ENCODE assay signal across 24 cellular contexts in genomic region chr5:17374157-17374556, GRCh38.
DNase-seq lines count a peak whose midpoint lies in the region; ATAC-seq and TF ChIP-seq lines count a peak whose summit lies in the region.
"Had no signal": no experiment of that assay in that cellular context is flagged by ENCODE, and none has a peak within 500 bp of the region (broad histone marks: within the 10 kb centered on the region; RNA-seq: fewer than 3 reads in every experiment).

No MANE protein-coding gene starts in this region.

- peaks cover 22% of the 10 kb centered on the region for H3K4me1 Mint-ChIP-seq in neural progenitor cell
- no peaks in the 10 kb centered on the region for H3K4me1 Mint-ChIP-seq in activated CD4-positive, alpha-beta T cell treated with anti-CD3 and anti-CD28 coated beads for 36 hours
- H3K4me1 Mint-ChIP-seq in MCF 10A (ENCODE audit: insufficient read depth, unreplicated experiment): peaks cover 24% of the 10 kb centered on the region
- H3K4me1 Mint-ChIP-seq: CD4-positive, CD25-positive, alpha-beta regulatory T cell had no signal

- TF ChIP-seq CTCF in OCI-LY7 (conservative IDR thresholded peaks at IDR 0.05; ENCODE audit: low read length) (no peak), neural progenitor cell (IDR thresholded peaks at IDR 0.05) (no peak), MCF 10A (IDR thresholded peaks at IDR 0.05; ENCODE audit: unreplicated experiment) (no peak), stomach (IDR thresholded peaks at IDR 0.05) (no peak)

- peak; percentile 29 for DNase-seq in H4 (ENCODE audit: low spot score)
- DNase-seq in OCI-LY7 (ENCODE audit: low spot score): no peak
- peak; percentile 13 for DNase-seq in dermis blood vessel endothelial cell
- no peak for DNase-seq in neural progenitor cell (ENCODE audit: low spot score)
- DNase-seq in activated CD4-positive, alpha-beta T cell treated with anti-CD3 and anti-CD28 coated beads for 36 hours: no peak
- DNase-seq in MCF 10A (ENCODE audit: unreplicated experiment): no peak
- no peak for DNase-seq in DMS 273 (lab: John Stamatoyannopoulos, UW; ENCODE audit: unreplicated experiment)
- DNase-seq in stomach: no peak
- DNase-seq: activated CD4-positive, alpha-beta T cell treated with anti-CD3 and anti-CD28 coated beads, Interleukin-2, amount 50 U/mL, for 48 hours; activated CD8-positive, alpha-beta memory T cell treated with anti-CD3 and anti-CD28 coated beads, Interleukin-2, amount 50 U/mL, for 48 hours; CD4-positive, CD25-positive, alpha-beta regulatory T cell; head of caudate nucleus; HFFc6; NCI-H1105 treated with DMSO at 0.1 percent for 48 hours; NCI-H2081; NCI-H82; RPMI8226; T-helper 9 cell had no signal

- H3K4me2 ChIP-seq in OCI-LY7 (ENCODE audit: low read length) (peak overlapping the region; percentile 45; the same call in 1 of the 2 replicates), neural progenitor cell (peak overlapping the region; percentile 12)

- H3K9me3 Mint-ChIP-seq in neural progenitor cell (no peaks in the 10 kb centered on the region), MCF 10A (ENCODE audit: unreplicated experiment) (no peaks in the 10 kb centered on the region)
- H3K9me3 Mint-ChIP-seq in activated CD4-positive, alpha-beta T cell treated with anti-CD3 and anti-CD28 coated beads for 36 hours (ENCODE audit: low read depth): peaks cover 8% of the 10 kb centered on the region
- H3K9me3 Mint-ChIP-seq: HFFc6, WTC11 had no signal

- peaks cover 18% of the 10 kb centered on the region for H3K4me1 ChIP-seq in OCI-LY7 (ENCODE audit: insufficient read depth, low read length, poor library complexity, severe bottlenecking)
- H3K4me1 ChIP-seq in neural progenitor cell: peaks cover 24% of the 10 kb centered on the region
- H3K4me1 ChIP-seq in stomach: no peaks in the 10 kb centered on the region

- H3K36me3 ChIP-seq in OCI-LY7 (ENCODE audit: insufficient read depth, low read length) (no peaks in the 10 kb centered on the region), neural progenitor cell (no peaks in the 10 kb centered on the region), stomach (no peaks in the 10 kb centered on the region)
- H3K36me3 ChIP-seq: thoracic aorta had no signal

- no peak overlapping the region for H3K9ac ChIP-seq in neural progenitor cell

- TF ChIP-seq EP300 in stomach (IDR thresholded peaks at IDR 0.05): no peak

- intact Hi-C loops in OCI-LY7 (cut with micrococcal nuclease; ENCODE audit: unreplicated experiment): loop anchor here (5.0 kb wide), 1 partner anchor 78 kb away; no protein-coding TSS in a partner anchor
- intact Hi-C loops in activated CD4-positive, alpha-beta T cell treated with anti-CD3 and anti-CD28 coated beads for 36 hours (cut with DNase I, micrococcal nuclease): no loop called here
- intact Hi-C loops in MCF 10A (cut with micrococcal nuclease): no loop called here
- intact Hi-C loops in stomach (cut with DNase I; ENCODE audit: low total_unique reads): no loop called here

- no peak for ATAC-seq in activated CD4-positive, alpha-beta T cell treated with anti-CD3 and anti-CD28 coated beads for 36 hours
- ATAC-seq: left lobe of liver had no signal

- H3K9me3 ChIP-seq in OCI-LY7 (ENCODE audit: low read length) (no peaks in the 10 kb centered on the region; the same call in 1 of the 2 replicates), neural progenitor cell (ENCODE audit: low read depth) (no peaks in the 10 kb centered on the region), stomach (no peaks in the 10 kb centered on the region)
- H3K9me3 ChIP-seq: thoracic aorta had no signal

- POLR2A ChIA-PET in OCI-LY7 (lab: Charles Lee): interaction anchor here (0.5 to 1.2 kb wide), 2 partner anchors 18 to 104 kb away, joined by 3 to 4 read pairs; no protein-coding TSS in a partner anchor
- POLR2A ChIA-PET in activated CD4-positive, alpha-beta T cell treated with anti-CD3 and anti-CD28 coated beads for 36 hours (lab: Charles Lee): no interaction called here
- POLR2A ChIA-PET in MCF 10A (lab: Yijun Ruan, JAX): no interaction called here

- no peaks in the 10 kb centered on the region for H3K79me2 ChIP-seq in OCI-LY7 (ENCODE audit: insufficient read depth, low read depth, low read length)
- no peaks in the 10 kb centered on the region for H3K79me2 ChIP-seq in neural progenitor cell (ENCODE audit: low read depth)

- H2AFZ ChIP-seq in OCI-LY7 (ENCODE audit: low read length) (peak overlapping the region; percentile 50), neural progenitor cell (replicated peaks) (peak overlapping the region; percentile 96)

- H3K27ac Mint-ChIP-seq in neural progenitor cell: peak overlapping the region; percentile 82
- no peak overlapping the region for H3K27ac Mint-ChIP-seq in activated CD4-positive, alpha-beta T cell treated with anti-CD3 and anti-CD28 coated beads for 36 hours
- no peak overlapping the region for H3K27ac Mint-ChIP-seq in MCF 10A (ENCODE audit: low read depth, unreplicated experiment)
- H3K27ac Mint-ChIP-seq: activated naive CD8-positive, alpha-beta T cell; activated T-helper 2 cell treated with anti-CD3 and anti-CD28 coated beads, Interferon-gamma antibody, Interleukin-2, Interleukin-4, amounts not matched to agents 10 μg/mL and 5 μg/mL and 100 μg/mL, durations not matched to agents 14 hours and 24 hours and 36 hours; CD4-positive, CD25-positive, alpha-beta regulatory T cell; HFFc6; WTC11 had no signal

- H3K27ac ChIP-seq in OCI-LY7 (ENCODE audit: low read depth, low read length, poor library complexity, severe bottlenecking) (no peak overlapping the region), neural progenitor cell (no peak overlapping the region), stomach (no peak overlapping the region)
- H3K27ac ChIP-seq: thoracic aorta had no signal

- H3K27me3 Mint-ChIP-seq in neural progenitor cell (ENCODE audit: insufficient read depth, low read depth) (peaks cover 2% of the 10 kb centered on the region), MCF 10A (ENCODE audit: insufficient read depth, unreplicated experiment) (no peaks in the 10 kb centered on the region)
- no peaks in the 10 kb centered on the region for H3K27me3 Mint-ChIP-seq in activated CD4-positive, alpha-beta T cell treated with anti-CD3 and anti-CD28 coated beads for 36 hours
- H3K27me3 Mint-ChIP-seq: activated naive CD8-positive, alpha-beta T cell; brain; CD4-positive, CD25-positive, alpha-beta regulatory T cell had no signal

- WGBS in stomach, 5 donors: 77 to 86% (median 83%) methylated on average over 6 of the region's 6 CpGs

- H3K27me3 ChIP-seq in neural progenitor cell: no peaks in the 10 kb centered on the region
- no peaks in the 10 kb centered on the region for H3K27me3 ChIP-seq in stomach

- H3K36me3 Mint-ChIP-seq in neural progenitor cell (no peaks in the 10 kb centered on the region), MCF 10A (ENCODE audit: insufficient read depth, unreplicated experiment) (no peaks in the 10 kb centered on the region)
- no peaks in the 10 kb centered on the region for H3K36me3 Mint-ChIP-seq in activated CD4-positive, alpha-beta T cell treated with anti-CD3 and anti-CD28 coated beads for 36 hours (ENCODE audit: low read depth)
- H3K36me3 Mint-ChIP-seq: activated naive CD8-positive, alpha-beta T cell; brain; CD4-positive, CD25-positive, alpha-beta regulatory T cell; WTC11 had no signal

- H3K9me2 ChIP-seq in OCI-LY7 (ENCODE audit: insufficient read depth, low read length): no peaks in the 10 kb centered on the region

- H3F3A ChIP-seq in neural progenitor cell (ENCODE audit: low read depth): peaks cover 12% of the 10 kb centered on the region

- CTCF ChIA-PET in OCI-LY7 (lab: Charles Lee; ENCODE audit: unreplicated experiment) (no interaction called here), MCF 10A (lab: Yijun Ruan, JAX) (no interaction called here)
- CTCF ChIA-PET in activated CD4-positive, alpha-beta T cell treated with anti-CD3 and anti-CD28 coated beads for 36 hours (lab: Charles Lee): no interaction called here

- BruUV-seq in OCI-LY7 (replicated peaks; lab: Mats Ljungman, UMichigan) (no TSS peak), MCF 10A (replicated peaks; lab: Mats Ljungman, UMichigan) (no TSS peak)

- no peak for TF ChIP-seq POLR2A in stomach (IDR thresholded peaks at IDR 0.05)

- no peaks in the 10 kb centered on the region for H4K20me1 ChIP-seq in OCI-LY7 (ENCODE audit: insufficient read depth, low read length)
- no peaks in the 10 kb centered on the region for H4K20me1 ChIP-seq in neural progenitor cell (ENCODE audit: low read depth)

- H3K4me3 Mint-ChIP-seq in neural progenitor cell (no peak overlapping the region), MCF 10A (ENCODE audit: unreplicated experiment) (no peak overlapping the region)
- H3K4me3 Mint-ChIP-seq in activated CD4-positive, alpha-beta T cell treated with anti-CD3 and anti-CD28 coated beads for 36 hours: no peak overlapping the region
- H3K4me3 Mint-ChIP-seq: activated naive CD8-positive, alpha-beta T cell; brain; CD4-positive, CD25-positive, alpha-beta regulatory T cell; HFFc6; WTC11 had no signal

- H3K4me3 ChIP-seq in OCI-LY7 (ENCODE audit: low read depth, low read length, poor library complexity, severe bottlenecking): no peak overlapping the region
- H3K4me3 ChIP-seq in neural progenitor cell: no peak overlapping the region
- H3K4me3 ChIP-seq in stomach: no peak overlapping the region
- H3K4me3 ChIP-seq: thoracic aorta had no signal

Comparison
In these comparisons a context has a peak if more than half of its experiments do, and no peak if none do; other contexts are left out.
1. DNase-seq: peak in H4 (single experiment) and dermis blood vessel endothelial cell (single experiment); none in OCI-LY7 (single experiment), neural progenitor cell (single experiment), activated CD4-positive, alpha-beta T cell treated with anti-CD3 and anti-CD28 coated beads for 36 hours (single experiment), MCF 10A (single experiment), DMS 273 (single experiment) and stomach (single experiment).